1 cellular context compared by ENCODE assay signal in the genomic region with DNA sequence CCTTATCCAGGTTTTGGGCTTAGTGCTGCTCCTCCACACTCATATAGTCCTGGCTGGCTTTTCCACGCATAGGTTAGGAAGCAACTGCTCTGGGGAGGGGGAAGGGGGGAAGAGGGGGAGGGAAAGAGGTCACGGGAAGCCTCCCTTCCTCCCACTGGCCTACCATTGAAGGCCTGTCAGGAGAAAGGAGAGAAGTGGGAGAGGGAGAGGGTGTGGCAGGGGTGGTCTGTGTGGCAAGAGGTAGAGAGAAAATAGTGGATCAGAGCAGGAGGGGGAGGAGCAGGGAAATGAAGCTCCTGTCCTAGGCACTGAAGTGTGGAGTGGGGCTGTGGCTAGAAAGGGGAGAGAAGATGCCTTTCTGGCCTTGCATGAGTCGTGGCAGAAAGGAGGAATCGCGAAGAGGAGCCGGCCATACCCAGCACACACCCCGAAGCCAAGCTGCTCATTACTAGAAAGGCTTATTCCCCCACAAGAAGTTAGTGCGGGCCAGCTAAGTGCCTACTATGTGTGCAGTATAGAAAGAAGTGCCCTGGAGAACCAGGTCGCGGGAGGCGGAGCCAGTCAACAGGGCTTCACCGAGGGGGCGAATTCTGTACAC.
A peak's percentile ranks its signal among the peaks of the same experiment; 100 is the strongest.
TF ChIP-seq lines count a peak whose summit lies in the region.

No MANE protein-coding gene starts in this region.

TF ChIP-seq in GM12878, 131 proteins besides CTCF, POLR2A, EP300 and RAD21 (continued from another document):
- TF ChIP-seq, protein P1, sequence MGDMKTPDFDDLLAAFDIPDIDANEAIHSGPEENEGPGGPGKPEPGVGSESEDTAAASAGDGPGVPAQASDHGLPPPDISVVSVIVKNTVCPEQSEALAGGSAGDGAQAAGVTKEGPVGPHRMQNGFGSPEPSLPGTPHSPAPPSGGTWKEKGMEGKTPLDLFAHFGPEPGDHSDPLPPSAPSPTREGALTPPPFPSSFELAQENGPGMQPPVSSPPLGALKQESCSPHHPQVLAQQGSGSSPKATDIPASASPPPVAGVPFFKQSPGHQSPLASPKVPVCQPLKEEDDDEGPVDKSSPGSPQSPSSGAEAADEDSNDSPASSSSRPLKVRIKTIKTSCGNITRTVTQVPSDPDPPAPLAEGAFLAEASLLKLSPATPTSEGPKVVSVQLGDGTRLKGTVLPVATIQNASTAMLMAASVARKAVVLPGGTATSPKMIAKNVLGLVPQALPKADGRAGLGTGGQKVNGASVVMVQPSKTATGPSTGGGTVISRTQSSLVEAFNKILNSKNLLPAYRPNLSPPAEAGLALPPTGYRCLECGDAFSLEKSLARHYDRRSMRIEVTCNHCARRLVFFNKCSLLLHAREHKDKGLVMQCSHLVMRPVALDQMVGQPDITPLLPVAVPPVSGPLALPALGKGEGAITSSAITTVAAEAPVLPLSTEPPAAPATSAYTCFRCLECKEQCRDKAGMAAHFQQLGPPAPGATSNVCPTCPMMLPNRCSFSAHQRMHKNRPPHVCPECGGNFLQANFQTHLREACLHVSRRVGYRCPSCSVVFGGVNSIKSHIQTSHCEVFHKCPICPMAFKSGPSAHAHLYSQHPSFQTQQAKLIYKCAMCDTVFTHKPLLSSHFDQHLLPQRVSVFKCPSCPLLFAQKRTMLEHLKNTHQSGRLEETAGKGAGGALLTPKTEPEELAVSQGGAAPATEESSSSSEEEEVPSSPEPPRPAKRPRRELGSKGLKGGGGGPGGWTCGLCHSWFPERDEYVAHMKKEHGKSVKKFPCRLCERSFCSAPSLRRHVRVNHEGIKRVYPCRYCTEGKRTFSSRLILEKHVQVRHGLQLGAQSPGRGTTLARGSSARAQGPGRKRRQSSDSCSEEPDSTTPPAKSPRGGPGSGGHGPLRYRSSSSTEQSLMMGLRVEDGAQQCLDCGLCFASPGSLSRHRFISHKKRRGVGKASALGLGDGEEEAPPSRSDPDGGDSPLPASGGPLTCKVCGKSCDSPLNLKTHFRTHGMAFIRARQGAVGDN (IDR thresholded peaks at IDR 0.05): peak; percentile 56
- TF ChIP-seq CHD2 (IDR thresholded peaks at IDR 0.05; ENCODE audit: borderline replicate concordance, low read depth, low read length) (no peak), ZSCAN29 (IDR thresholded peaks at IDR 0.05) (no peak)
